ENCODE assay signal across 2 cellular contexts in the genomic region with DNA sequence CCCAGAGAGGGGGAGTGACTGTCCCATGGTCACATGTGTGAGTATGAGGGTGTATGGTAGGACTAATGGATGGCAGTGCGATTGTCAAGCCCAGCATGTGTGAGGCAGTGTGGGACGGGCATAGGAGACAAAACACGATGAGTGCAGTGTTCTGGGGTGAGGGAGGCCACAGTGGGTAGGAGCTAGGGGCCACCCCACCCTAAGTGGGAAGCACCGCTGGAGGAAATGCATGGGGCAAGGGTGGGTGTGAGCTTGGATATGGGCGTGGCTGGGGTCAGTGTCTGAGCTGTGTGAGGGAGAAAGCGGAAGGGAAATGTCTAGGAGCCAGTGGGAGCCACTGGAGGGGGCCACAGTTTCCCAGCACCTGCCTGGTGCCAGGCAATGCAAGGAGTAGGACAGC.
TF ChIP-seq lines count a peak whose summit lies in the region.

No MANE protein-coding gene starts in this region.

TF ChIP-seq in IMR-90, 13 proteins besides CTCF, POLR2A, EP300 and RAD21:
- TF ChIP-seq RCOR1 (IDR thresholded peaks at IDR 0.05; ENCODE audit: insufficient replicate concordance, low read length), result no peak
- TF ChIP-seq BHLHE40 (IDR thresholded peaks at IDR 0.05; ENCODE audit: low read depth, low read length), result no peak
- TF ChIP-seq FOS (IDR thresholded peaks at IDR 0.05; ENCODE audit: low read depth, low read length), result no peak
- TF ChIP-seq CEBPB (IDR thresholded peaks at IDR 0.05; ENCODE audit: low read depth, low read length), result no peak
- TF ChIP-seq MXI1 (IDR thresholded peaks at IDR 0.05; ENCODE audit: borderline replicate concordance, low read depth, low read length), result no peak
- no peak for TF ChIP-seq SMC3 (IDR thresholded peaks at IDR 0.05; ENCODE audit: low read depth, low read length)
- no peak for TF ChIP-seq MAFK (IDR thresholded peaks at IDR 0.05; ENCODE audit: low read depth, low read length)
- TF ChIP-seq, protein P1, sequence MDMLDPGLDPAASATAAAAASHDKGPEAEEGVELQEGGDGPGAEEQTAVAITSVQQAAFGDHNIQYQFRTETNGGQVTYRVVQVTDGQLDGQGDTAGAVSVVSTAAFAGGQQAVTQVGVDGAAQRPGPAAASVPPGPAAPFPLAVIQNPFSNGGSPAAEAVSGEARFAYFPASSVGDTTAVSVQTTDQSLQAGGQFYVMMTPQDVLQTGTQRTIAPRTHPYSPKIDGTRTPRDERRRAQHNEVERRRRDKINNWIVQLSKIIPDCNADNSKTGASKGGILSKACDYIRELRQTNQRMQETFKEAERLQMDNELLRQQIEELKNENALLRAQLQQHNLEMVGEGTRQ (IDR thresholded peaks at IDR 0.05; ENCODE audit: low read depth, low read length), result no peak
- TF ChIP-seq, protein P2, sequence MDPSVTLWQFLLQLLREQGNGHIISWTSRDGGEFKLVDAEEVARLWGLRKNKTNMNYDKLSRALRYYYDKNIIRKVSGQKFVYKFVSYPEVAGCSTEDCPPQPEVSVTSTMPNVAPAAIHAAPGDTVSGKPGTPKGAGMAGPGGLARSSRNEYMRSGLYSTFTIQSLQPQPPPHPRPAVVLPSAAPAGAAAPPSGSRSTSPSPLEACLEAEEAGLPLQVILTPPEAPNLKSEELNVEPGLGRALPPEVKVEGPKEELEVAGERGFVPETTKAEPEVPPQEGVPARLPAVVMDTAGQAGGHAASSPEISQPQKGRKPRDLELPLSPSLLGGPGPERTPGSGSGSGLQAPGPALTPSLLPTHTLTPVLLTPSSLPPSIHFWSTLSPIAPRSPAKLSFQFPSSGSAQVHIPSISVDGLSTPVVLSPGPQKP (IDR thresholded peaks at IDR 0.05; ENCODE audit: borderline replicate concordance, low read depth, low read length), result no peak
- no peak for TF ChIP-seq CHD1 (IDR thresholded peaks at IDR 0.05; ENCODE audit: low read depth, low read length)

TF ChIP-seq in endothelial cell of umbilical vein, 7 proteins besides CTCF, POLR2A, EP300 and RAD21:
- no peak for TF ChIP-seq GATA2 (IDR thresholded peaks at IDR 0.05; ENCODE audit: insufficient read depth, insufficient read length, low read depth, low read length)
- no peak for TF ChIP-seq EZH2 (IDR thresholded peaks at IDR 0.05; ENCODE audit: borderline replicate concordance, low read depth, low read length, severe bottlenecking)
- TF ChIP-seq, protein P3, sequence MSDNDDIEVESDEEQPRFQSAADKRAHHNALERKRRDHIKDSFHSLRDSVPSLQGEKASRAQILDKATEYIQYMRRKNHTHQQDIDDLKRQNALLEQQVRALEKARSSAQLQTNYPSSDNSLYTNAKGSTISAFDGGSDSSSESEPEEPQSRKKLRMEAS (IDR thresholded peaks at IDR 0.05; ENCODE audit: insufficient read depth, insufficient read length), result no peak
TF ChIP-seq in endothelial cell of umbilical vein: peak in this region for 0.
